27 cellular contexts compared by ENCODE assay signal in the genomic region with DNA sequence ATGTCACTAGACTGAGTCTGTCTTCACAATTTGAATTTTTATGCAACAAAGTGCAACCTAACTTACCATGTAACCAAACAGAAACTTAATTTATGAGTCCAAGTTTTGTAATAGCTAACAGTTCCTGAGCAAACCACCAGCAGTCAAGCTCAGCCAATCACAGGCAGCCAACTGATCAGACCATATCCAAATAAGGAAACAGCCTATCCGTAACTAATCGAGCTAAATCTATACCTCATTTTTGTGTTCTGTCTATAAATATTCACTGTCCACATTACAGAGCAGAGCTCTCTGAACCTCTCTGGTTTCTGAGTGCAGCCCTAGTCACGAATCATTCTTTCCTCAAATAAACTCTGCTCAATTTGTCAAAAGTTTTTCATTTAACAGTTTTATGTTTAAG.
"Had no signal": no experiment of that assay in that cellular context is flagged by ENCODE, and none has a peak within 500 bp of the region (broad histone marks: within the 10 kb centered on the region; RNA-seq: fewer than 3 reads in every experiment).

No MANE protein-coding gene starts in this region.

- H3K4me1 Mint-ChIP-seq: immature natural killer cell; naive thymus-derived CD8-positive, alpha-beta T cell; nephron; neural progenitor cell; stimulated activated memory B cell treated with anti-CD40 and anti-IgM and Interleukin-4, amounts not matched to agents 10 μg/mL and 1 μg/mL and 100 μg/mL, for 72 hours; stimulated activated naive CD8-positive, alpha-beta T cell treated with anti-CD3 and anti-CD28 coated beads, Interleukin-15, amount 100 ng/mL, for 72 hours had no signal

- DNase-seq: hypothalamus; immature natural killer cell; kidney; left colon; left lung; lower lobe of right lung; mammary epithelial cell; mesenchymal stem cell; naive thymus-derived CD8-positive, alpha-beta T cell; ovary; right lobe of liver; stimulated activated CD4-positive, alpha-beta T cell treated with anti-CD3 and anti-CD28 coated beads, Interleukin-1b, Interleukin-23, amount 100 ng/mL, for 48 hours; stimulated activated CD4-positive, alpha-beta T cell treated with anti-CD3 and anti-CD28 coated beads, Interleukin-2, amount 100 ng/mL, for 48 hours; stimulated activated CD4-positive, alpha-beta T cell treated with anti-CD3 and anti-CD28 coated beads, Interleukin-4, amount 100 ng/mL, for 4 hours; stimulated activated CD8-positive, alpha-beta memory T cell treated with anti-CD3 and anti-CD28 coated beads, Interleukin-4, amount 100 ng/mL, for 48 hours; stimulated activated naive CD4-positive, alpha-beta T cell treated with Interleukin-2 at 50 U/mL for 16 hours; stimulated activated naive CD8-positive, alpha-beta T cell treated with anti-CD3 and anti-CD28 coated beads, Interleukin-15, amount 100 ng/mL, for 72 hours; substantia nigra had no signal

- H3K27ac Mint-ChIP-seq: immature natural killer cell; naive thymus-derived CD8-positive, alpha-beta T cell; nephron; neural progenitor cell; progenitor cell of endocrine pancreas; stimulated activated memory B cell treated with anti-CD40 and anti-IgM and Interleukin-4, amounts not matched to agents 10 μg/mL and 1 μg/mL and 100 μg/mL, for 72 hours; stimulated activated naive CD8-positive, alpha-beta T cell treated with anti-CD3 and anti-CD28 coated beads, Interleukin-15, amount 100 ng/mL, for 72 hours; type B pancreatic cell had no signal

- H2AFZ ChIP-seq: neural progenitor cell had no signal

- H3K4me3 ChIP-seq: left lung, lower lobe of right lung, neural progenitor cell, ovary, right atrium auricular region, right lobe of liver, smooth muscle cell, tibial nerve, vagina had no signal

- H3K9me3 Mint-ChIP-seq: nephron; neural progenitor cell; stimulated activated naive CD8-positive, alpha-beta T cell treated with anti-CD3 and anti-CD28 coated beads, Interleukin-15, amount 100 ng/mL, for 72 hours; type B pancreatic cell had no signal

- H3K4me2 ChIP-seq: neural progenitor cell, smooth muscle cell had no signal

- H3K9me3 ChIP-seq: left lung, lower lobe of right lung, ovary, right atrium auricular region, right lobe of liver, tibial nerve, vagina had no signal

- H3K4me1 ChIP-seq: left lung, lower lobe of right lung, neural progenitor cell, right atrium auricular region, right lobe of liver, tibial nerve, vagina had no signal

- H3K9ac ChIP-seq: neural progenitor cell had no signal

- H3K27me3 Mint-ChIP-seq: naive thymus-derived CD8-positive, alpha-beta T cell; progenitor cell of endocrine pancreas; stimulated activated memory B cell treated with anti-CD40 and anti-IgM and Interleukin-4, amounts not matched to agents 10 μg/mL and 1 μg/mL and 100 μg/mL, for 72 hours; stimulated activated naive CD8-positive, alpha-beta T cell treated with anti-CD3 and anti-CD28 coated beads, Interleukin-15, amount 100 ng/mL, for 72 hours; type B pancreatic cell had no signal

- ATAC-seq: left colon; left lung; lower lobe of right lung; naive thymus-derived CD8-positive, alpha-beta T cell; right lobe of liver; stimulated activated memory B cell treated with anti-CD40 and anti-IgM and Interleukin-4, amounts not matched to agents 10 μg/mL and 1 μg/mL and 100 μg/mL, for 72 hours; stimulated activated naive CD8-positive, alpha-beta T cell treated with anti-CD3 and anti-CD28 coated beads, Interleukin-15, amount 100 ng/mL, for 72 hours had no signal

- H3K27ac ChIP-seq: left lung, lower lobe of right lung, neural progenitor cell, ovary, right atrium auricular region, right lobe of liver, tibial nerve, vagina had no signal

- H3K36me3 Mint-ChIP-seq: immature natural killer cell; naive thymus-derived CD8-positive, alpha-beta T cell; neural progenitor cell; stimulated activated memory B cell treated with anti-CD40 and anti-IgM and Interleukin-4, amounts not matched to agents 10 μg/mL and 1 μg/mL and 100 μg/mL, for 72 hours; type B pancreatic cell had no signal

- H3K4me3 Mint-ChIP-seq: immature natural killer cell; naive thymus-derived CD8-positive, alpha-beta T cell; nephron; neural progenitor cell; stimulated activated memory B cell treated with anti-CD40 and anti-IgM and Interleukin-4, amounts not matched to agents 10 μg/mL and 1 μg/mL and 100 μg/mL, for 72 hours; stimulated activated naive CD8-positive, alpha-beta T cell treated with anti-CD3 and anti-CD28 coated beads, Interleukin-15, amount 100 ng/mL, for 72 hours; type B pancreatic cell had no signal

- H3K27me3 ChIP-seq: left lung, neural progenitor cell, ovary, right atrium auricular region, right lobe of liver, tibial nerve, vagina had no signal

- H3K36me3 ChIP-seq: left lung, lower lobe of right lung, neural progenitor cell, ovary, right atrium auricular region, right lobe of liver, tibial nerve, vagina had no signal
